Comparison of ENCODE assay signal across 8 cellular contexts in genomic region chr4:39032218-39033085, GRCh38. TPM values are rescaled to one million over a fixed set of nuclear protein-coding genes. Genes with fewer than 3 reads are reported as not detected.
DNase-seq lines count a peak whose midpoint lies in the region; ATAC-seq and TF ChIP-seq lines count a peak whose summit lies in the region.

A gene with protein sequence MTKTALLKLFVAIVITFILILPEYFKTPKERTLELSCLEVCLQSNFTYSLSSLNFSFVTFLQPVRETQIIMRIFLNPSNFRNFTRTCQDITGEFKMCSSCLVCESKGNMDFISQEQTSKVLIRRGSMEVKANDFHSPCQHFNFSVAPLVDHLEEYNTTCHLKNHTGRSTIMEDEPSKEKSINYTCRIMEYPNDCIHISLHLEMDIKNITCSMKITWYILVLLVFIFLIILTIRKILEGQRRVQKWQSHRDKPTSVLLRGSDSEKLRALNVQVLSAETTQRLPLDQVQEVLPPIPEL (minus strand): TSS chr4:39032409. CDS start chr4:39032313, 96 bp downstream.

- H3K79me2 ChIP-seq in MM.1S (ENCODE audit: low read length), result no peaks in the 10 kb centered on the region

- CTCF ChIA-PET in activated naive CD4-positive, alpha-beta T cell treated with anti-CD3 and anti-CD28 coated beads, Interleukin-2, amount 10 ng/mL, durations not matched to agents 7 days and 5 days (lab: Charles Lee), result interaction anchor here (1.0 to 1.3 kb wide), 2 partner anchors 12 to 48 kb away, joined by 3 read pairs; no protein-coding TSS in a partner anchor

- peaks cover 10% of the 10 kb centered on the region for H3K4me1 ChIP-seq in MM.1S (ENCODE audit: low read length)

- H3K9me3 Mint-ChIP-seq in activated naive CD4-positive, alpha-beta T cell treated with anti-CD3 and anti-CD28 coated beads, Interleukin-2, amount 10 ng/mL, durations not matched to agents 7 days and 5 days, result no peaks in the 10 kb centered on the region
- H3K9me3 Mint-ChIP-seq in naive thymus-derived CD8-positive, alpha-beta T cell, result no peaks in the 10 kb centered on the region

- peak within 1 kb of the TSS; percentile 49; the same call in 1 of the 2 replicates for H2AFZ ChIP-seq in MM.1S (ENCODE audit: low read length)

- peak; percentile 64 for DNase-seq in HCEC 1CT
- peak; percentile 69 for DNase-seq in MM.1S
- DNase-seq in activated naive CD4-positive, alpha-beta T cell treated with anti-CD3 and anti-CD28 coated beads, Interleukin-2, amount 10 ng/mL, durations not matched to agents 7 days and 5 days, result peak; percentile 28
- peak in 5 of 10 donors; percentile 15 to 74 (median 53) for DNase-seq in naive thymus-derived CD8-positive, alpha-beta T cell
- DNase-seq in head of caudate nucleus, result no peak
- DNase-seq in NK-92 treated with Interleukin-12 subunit alpha and Interleukin-12 subunit beta, amount 100 ng/mL, for 24 hours (lab: John Stamatoyannopoulos, UW), result no peak
- no peak for DNase-seq in NCI-H2227 treated with DMSO at 0.1 percent for 48 hours (lab: John Stamatoyannopoulos, UW)

- peak within 1 kb of the TSS; percentile 74 for H3K4me3 Mint-ChIP-seq in activated naive CD4-positive, alpha-beta T cell treated with anti-CD3 and anti-CD28 coated beads, Interleukin-2, amount 10 ng/mL, durations not matched to agents 7 days and 5 days
- peak within 1 kb of the TSS; percentile 59 to 88 (median 80) for H3K4me3 Mint-ChIP-seq in naive thymus-derived CD8-positive, alpha-beta T cell

- POLR2A ChIA-PET in naive thymus-derived CD8-positive, alpha-beta T cell (lab: Charles Lee), result interaction anchor here (8.4 kb wide), 1 partner anchor 11 kb away, joined by 67 read pairs; no protein-coding TSS in a partner anchor

- no peaks in the 10 kb centered on the region for H4K20me1 ChIP-seq in MM.1S (ENCODE audit: insufficient read depth, low read length)

- no peaks in the 10 kb centered on the region for H3K36me3 ChIP-seq in MM.1S (replicated peaks; ENCODE audit: insufficient read depth, low read length)

- H3K36me3 Mint-ChIP-seq in activated naive CD4-positive, alpha-beta T cell treated with anti-CD3 and anti-CD28 coated beads, Interleukin-2, amount 10 ng/mL, durations not matched to agents 7 days and 5 days, result peaks cover 9% of the 10 kb centered on the region
- H3K36me3 Mint-ChIP-seq in naive thymus-derived CD8-positive, alpha-beta T cell, result no peaks in the 10 kb centered on the region

- H3K4me1 Mint-ChIP-seq in activated naive CD4-positive, alpha-beta T cell treated with anti-CD3 and anti-CD28 coated beads, Interleukin-2, amount 10 ng/mL, durations not matched to agents 7 days and 5 days, result peaks cover 46% of the 10 kb centered on the region
- H3K4me1 Mint-ChIP-seq in naive thymus-derived CD8-positive, alpha-beta T cell, result peaks cover 10 to 47% (median 35%) of the 10 kb centered on the region in 4 donors

- intact Hi-C loops in head of caudate nucleus (cut with DNase I), result no loop called here

- no peaks in the 10 kb centered on the region for H3K27me3 Mint-ChIP-seq in activated naive CD4-positive, alpha-beta T cell treated with anti-CD3 and anti-CD28 coated beads, Interleukin-2, amount 10 ng/mL, durations not matched to agents 7 days and 5 days
- no peaks in the 10 kb centered on the region for H3K27me3 Mint-ChIP-seq in naive thymus-derived CD8-positive, alpha-beta T cell

- H3K9ac ChIP-seq in MM.1S (ENCODE audit: low read length), result no peak within 1 kb of the TSS

- H3K27ac Mint-ChIP-seq in activated naive CD4-positive, alpha-beta T cell treated with anti-CD3 and anti-CD28 coated beads, Interleukin-2, amount 10 ng/mL, durations not matched to agents 7 days and 5 days, result peak within 1 kb of the TSS; percentile 97
- peak within 1 kb of the TSS; percentile 82 to 92 (median 86) for H3K27ac Mint-ChIP-seq in naive thymus-derived CD8-positive, alpha-beta T cell

- no peaks in the 10 kb centered on the region for H3K27me3 ChIP-seq in MM.1S (replicated peaks; ENCODE audit: insufficient read depth, low read length)

- H3K9me3 ChIP-seq in MM.1S (replicated peaks; ENCODE audit: insufficient read depth, low read length), result no peaks in the 10 kb centered on the region

- H3K27ac ChIP-seq in MM.1S (ENCODE audit: low read length), result peak within 1 kb of the TSS; percentile 0; the same call in 1 of the 2 replicates

- H3K4me2 ChIP-seq in MM.1S (ENCODE audit: low read depth, low read length), result 0 out of 2 replicates have a peak within 1 kb of the TSS, but pooled peaks have one; percentile 30

- no peak for TF ChIP-seq CTCF in MM.1S (IDR thresholded peaks at IDR 0.05; ENCODE audit: low read length)

- no peaks in the 10 kb centered on the region for H3K9me2 ChIP-seq in MM.1S (replicated peaks; ENCODE audit: insufficient read depth, low read length)

- H3K4me3 ChIP-seq in MM.1S (ENCODE audit: low read length), result no peak within 1 kb of the TSS; the same call in 1 of the 2 replicates

- ATAC-seq in GM18508 (IDR thresholded peaks at IDR 0.05; ENCODE audit: insufficient read depth, unreplicated experiment), result peak; percentile 46
- peak; percentile 89 to 93 for ATAC-seq in naive thymus-derived CD8-positive, alpha-beta T cell

- peaks cover 3% of the 10 kb centered on the region; the same call in 1 of the 2 replicates for H3F3A ChIP-seq in MM.1S (ENCODE audit: insufficient read depth, low read length)

RNA-seq across cellular contexts. Expression of the gene that starts here (rescaled TPM):
- 1 to 10 TPM; 7.8 to 9.4 TPM for total RNA-seq in naive thymus-derived CD8-positive, alpha-beta T cell
- 10 to 100 TPM; 18.2 to 26.9 (median 21.5) TPM for polyA plus RNA-seq in naive thymus-derived CD8-positive, alpha-beta T cell

Comparison
In these comparisons a context has a peak if more than half of its experiments do, and no peak if none do; other contexts are left out.
1. DNase-seq: peak in HCEC 1CT (single experiment), MM.1S (single experiment) and activated naive CD4-positive, alpha-beta T cell treated with anti-CD3 and anti-CD28 coated beads, Interleukin-2, amount 10 ng/mL, durations not matched to agents 7 days and 5 days (single experiment); none in head of caudate nucleus (0 of 42), NK-92 treated with Interleukin-12 subunit alpha and Interleukin-12 subunit beta, amount 100 ng/mL, for 24 hours (single experiment) and NCI-H2227 treated with DMSO at 0.1 percent for 48 hours (single experiment).